25 cellular contexts compared by ENCODE assay signal in the genomic region with DNA sequence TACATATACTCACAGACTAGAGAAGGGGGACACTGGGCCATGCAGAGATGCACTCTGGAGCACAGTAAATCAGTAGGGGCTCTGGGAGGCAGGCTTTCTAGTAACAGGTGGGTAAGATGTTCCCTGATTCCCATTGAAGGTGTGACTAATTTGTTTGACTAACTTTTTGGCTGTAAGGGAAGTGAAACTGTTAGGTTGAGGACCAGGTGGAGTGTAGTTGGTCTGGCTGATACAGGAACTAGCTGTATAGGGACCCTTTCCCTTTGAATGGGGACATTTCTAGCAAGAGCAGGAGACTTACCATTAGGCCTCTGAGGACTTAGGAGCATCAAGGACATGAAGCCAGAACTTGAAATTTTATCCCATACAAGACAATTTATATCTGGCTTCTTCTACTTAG.
"Had no signal": no experiment of that assay in that cellular context is flagged by ENCODE, and none has a peak within 500 bp of the region (broad histone marks: within the 10 kb centered on the region; RNA-seq: fewer than 3 reads in every experiment).

No MANE protein-coding gene starts in this region.

- H3K4me2 ChIP-seq: KMS-11 had no signal

- ATAC-seq: Panc1, PC-3, T-cell had no signal

- H3K27me3 ChIP-seq: SJSA1 had no signal

- H3K9ac ChIP-seq: KMS-11 had no signal

- H3K4me3 ChIP-seq: SJSA1, SK-N-MC had no signal

- H3K27ac ChIP-seq: KMS-11, SJSA1, SK-N-MC had no signal

- H3K4me1 Mint-ChIP-seq: T-cell had no signal

- H3K36me3 Mint-ChIP-seq: T-cell had no signal

- H3K27ac Mint-ChIP-seq: T-cell; T-helper 1 cell treated with Interleukin-12 subunit alpha and Interleukin-12 subunit beta and Interleukin-4 antibody, amounts not matched to agents 30 μg/mL and 1 μg/mL, for 36 hours had no signal

- DNase-seq: IMR-90; Kasumi-1; MM.1S; NCI-H1048; NCI-H1105; NCI-H1417; NCI-H1436 treated with DMSO at 0.1 percent for 48 hours; NCI-H1694; NCI-H187 treated with DMSO at 0.1 percent for 48 hours; NCI-H2029 treated with DMSO at 0.1 percent for 48 hours; NCI-H2171 treated with DMSO at 0.1 percent for 48 hours; NCI-H345; NCI-H524; NCI-H526 treated with DMSO at 0.1 percent for 48 hours; NCI-H774; NK-92 treated with Interleukin-12 subunit alpha and Interleukin-12 subunit beta, amount 100 ng/mL, for 24 hours; PC-3; Right ventricle myocardium superior; SIG-M5; T-cell had no signal

- H3K9me3 Mint-ChIP-seq: T-helper 1 cell treated with Interleukin-12 subunit alpha and Interleukin-12 subunit beta and Interleukin-4 antibody, amounts not matched to agents 30 μg/mL and 1 μg/mL, for 36 hours had no signal

- H3K36me3 ChIP-seq: SJSA1 had no signal

- H3K9me3 ChIP-seq: SJSA1 had no signal

- H3K4me3 Mint-ChIP-seq: T-cell; T-helper 1 cell treated with Interleukin-12 subunit alpha and Interleukin-12 subunit beta and Interleukin-4 antibody, amounts not matched to agents 30 μg/mL and 1 μg/mL, for 36 hours had no signal

- H3K4me1 ChIP-seq: SJSA1 had no signal

- H3K27me3 Mint-ChIP-seq: T-cell had no signal
